Comparison of ENCODE assay signal across 28 cellular contexts in the genomic region with DNA sequence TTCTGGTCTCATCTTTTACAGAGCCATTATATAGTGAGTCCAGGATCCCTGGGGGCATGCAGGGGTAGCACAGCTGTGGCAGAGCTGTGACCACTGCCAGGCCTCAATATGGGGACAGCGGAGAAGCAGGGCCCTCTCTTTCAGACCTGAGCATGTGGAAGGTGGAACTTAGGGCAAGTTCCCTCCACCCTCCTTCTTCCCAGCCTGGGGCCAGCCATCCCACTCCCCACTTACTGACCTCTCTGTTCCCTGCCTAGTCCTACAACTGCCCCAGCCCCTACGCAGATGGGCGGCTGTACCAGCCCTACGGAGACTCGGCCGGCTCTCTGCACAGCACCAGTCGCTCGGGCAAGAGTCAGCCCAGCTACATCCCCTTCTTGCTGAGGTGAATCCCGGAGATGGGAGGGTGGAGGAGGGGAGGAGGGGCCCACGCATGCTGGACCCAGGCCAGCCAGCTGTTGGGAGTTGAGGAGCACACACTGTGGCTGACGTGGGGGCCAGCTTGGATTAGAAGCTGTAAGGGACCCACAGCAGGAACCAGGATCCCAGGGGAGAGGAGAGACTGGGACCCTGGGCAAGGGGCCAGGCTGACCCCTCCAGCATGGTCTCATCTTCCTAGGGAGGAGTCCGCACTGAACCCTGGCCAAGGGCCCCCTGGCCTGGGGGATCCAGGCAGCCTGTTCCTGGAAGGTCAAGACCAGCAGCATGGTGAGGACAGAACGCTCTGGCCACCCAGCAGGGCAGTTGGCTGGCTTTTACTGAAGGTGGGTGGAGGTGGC. TPM values are rescaled to one million over a fixed set of nuclear protein-coding genes. Genes with fewer than 3 reads are reported as not detected.
DNase-seq lines count a peak whose midpoint lies in the region; FAIRE-seq and TF ChIP-seq lines count a peak whose summit lies in the region.
"Had no signal": no experiment of that assay in that cellular context is flagged by ENCODE, and none has a peak within 500 bp of the region (broad histone marks: within the 10 kb centered on the region; RNA-seq: fewer than 3 reads in every experiment).

No MANE protein-coding gene starts in this region.

- no peak overlapping the region for H3K9ac ChIP-seq in trophoblast cell (ENCODE audit: low read length)
- H3K9ac ChIP-seq: BLaER1 had no signal

- peak overlapping the region; percentile 87 for H2BK12ac ChIP-seq in trophoblast cell (ENCODE audit: low read length)

- peak overlapping the region; percentile 35 for H3K4ac ChIP-seq in trophoblast cell (ENCODE audit: low read depth, low read length)

- H3K18ac ChIP-seq in trophoblast cell (ENCODE audit: low read length), result peak overlapping the region; percentile 74

- intact Hi-C loops in left ventricle myocardium inferior (cut with micrococcal nuclease), result loop anchor here (10.0 kb wide), 1 partner anchor 243 kb away; no protein-coding TSS in a partner anchor
- intact Hi-C loops in cardiac septum (cut with DNase I), result no loop called here
- intact Hi-C loops in vagina (cut with DNase I), result no loop called here

- peak overlapping the region; percentile 44 for H2BK5ac ChIP-seq in trophoblast cell (ENCODE audit: low read depth, low read length, poor library complexity)

- H3K4me3 ChIP-seq in left ventricle myocardium inferior (no peak overlapping the region), trophoblast cell (ENCODE audit: low read depth, low read length) (no peak overlapping the region), vagina (no peak overlapping the region)
- H3K4me3 ChIP-seq: BLaER1, GM23338, MG63, smooth muscle cell had no signal

- H3K4me1 ChIP-seq in left ventricle myocardium inferior (peaks cover 2% of the 10 kb centered on the region), trophoblast cell (ENCODE audit: control insufficient read depth in 1 of 2, insufficient read depth in 2 of 2, low read length in 2 of 2) (peaks cover 30 to 34% of the 10 kb centered on the region in 2 experiments), vagina (peaks cover 12% of the 10 kb centered on the region)

- no peak overlapping the region for H2AFZ ChIP-seq in trophoblast cell (ENCODE audit: insufficient read depth, low read length, poor library complexity)
- H2AFZ ChIP-seq: GM23338 had no signal

- peak; percentile 59 for FAIRE-seq in urothelium cell line (lab: Jason Lieb, UNC)
- FAIRE-seq: endometrium had no signal

- H3K27ac ChIP-seq in left ventricle myocardium inferior (replicated peaks) (no peak overlapping the region), trophoblast cell (ENCODE audit: low read depth, low read length) (no peak overlapping the region), vagina (no peak overlapping the region)
- H3K27ac ChIP-seq: BLaER1 had no signal

- no peak overlapping the region for H3K4me2 ChIP-seq in trophoblast cell (ENCODE audit: low read length)
- H3K4me2 ChIP-seq: BLaER1, GM23338, smooth muscle cell had no signal

- peaks cover 21% of the 10 kb centered on the region for H3K4me1 Mint-ChIP-seq in glutamatergic neuron (ENCODE audit: low read depth, unreplicated experiment)

- H4K12ac ChIP-seq in trophoblast cell (ENCODE audit: low read depth, low read length), result no peak overlapping the region

- H3K36me3 ChIP-seq in left ventricle myocardium inferior (no peaks in the 10 kb centered on the region), trophoblast cell (ENCODE audit: control insufficient read depth in 1 of 2, insufficient read depth in 2 of 2, low read length in 2 of 2) (peaks cover 51 to 59% of the 10 kb centered on the region in 2 experiments), vagina (no peaks in the 10 kb centered on the region)
- H3K36me3 ChIP-seq: MG63, upper lobe of left lung had no signal

- peak overlapping the region; percentile 75 for H2AK5ac ChIP-seq in trophoblast cell (ENCODE audit: low read length)

- H3K79me2 ChIP-seq in trophoblast cell (ENCODE audit: control insufficient read depth, insufficient read depth, low read length, poor library complexity), result peaks cover 4% of the 10 kb centered on the region

- no peaks in the 10 kb centered on the region for H3K27me3 ChIP-seq in left ventricle myocardium inferior (ENCODE audit: low read depth)
- H3K27me3 ChIP-seq in trophoblast cell (ENCODE audit: insufficient read depth, low read length), result no peaks in the 10 kb centered on the region
- H3K27me3 ChIP-seq in vagina, result no peaks in the 10 kb centered on the region
- H3K27me3 ChIP-seq: BLaER1, MG63, upper lobe of left lung had no signal

- no peak overlapping the region for H3K23ac ChIP-seq in trophoblast cell (ENCODE audit: low read length)

- H4K8ac ChIP-seq in trophoblast cell (ENCODE audit: low read depth, low read length), result peak overlapping the region; percentile 49

- peak overlapping the region; percentile 65 for H2BK120ac ChIP-seq in trophoblast cell (ENCODE audit: insufficient read depth, low read length, poor library complexity)

- H3K9me3 Mint-ChIP-seq in glutamatergic neuron (ENCODE audit: unreplicated experiment), result peaks cover 4% of the 10 kb centered on the region
- H3K9me3 Mint-ChIP-seq: activated B cell treated with CpG ODN at 0.5 μM for 24 hours, GM23338 had no signal

- WGBS in trophoblast cell (ENCODE audit: extremely low coverage, insufficient coverage, insufficient read length), result no CpG with 5 or more reads among the region's 13 CpGs

- DNase-seq in left ventricle myocardium inferior (peak; percentile 41), cardiac septum (ENCODE audit: low spot score) (no peak), glutamatergic neuron (no peak), trophoblast cell (no peak), urothelium cell line (ENCODE audit: low spot score) (no peak), vagina (ENCODE audit: extremely low spot score in 2 of 2) (no peak), hippocampal formation (lab: John Stamatoyannopoulos, UW) (no peak), DMS79 (lab: John Stamatoyannopoulos, UW) (no peak)
- DNase-seq: activated B cell treated with CpG ODN at 0.5 μM for 24 hours; activated CD4-positive, alpha-beta T cell treated with anti-CD3 and anti-CD28 coated beads, Interleukin-2, amount 50 U/mL, for 4 hours; activated gamma-delta T cell; Calu3; cortex of kidney; EL; MG63; NCI-H146; NCI-H2171 treated with DMSO at 0.1 percent for 48 hours; NCI-H526; stimulated activated CD4-positive, alpha-beta T cell treated with anti-CD3 and anti-CD28 coated beads, Interleukin-4, amount 100 ng/mL, for 1 hour; stimulated activated naive CD4-positive, alpha-beta T cell treated with Interleukin-2 at 50 U/mL for 16 hours had no signal

- peak overlapping the region; percentile 83 for H4K91ac ChIP-seq in trophoblast cell (ENCODE audit: low read depth, low read length)

- H3K14ac ChIP-seq in trophoblast cell (ENCODE audit: low read length), result peak overlapping the region; percentile 63

- peaks cover 37% of the 10 kb centered on the region for H3K79me1 ChIP-seq in trophoblast cell (ENCODE audit: low read length)

- no peaks in the 10 kb centered on the region for H3K9me3 ChIP-seq in left ventricle myocardium inferior (replicated peaks)
- H3K9me3 ChIP-seq in trophoblast cell (ENCODE audit: insufficient read depth, low read depth, low read length), result peaks cover 14% of the 10 kb centered on the region
- no peaks in the 10 kb centered on the region for H3K9me3 ChIP-seq in vagina
- H3K9me3 ChIP-seq: BLaER1, upper lobe of left lung had no signal

- H3K4me3 Mint-ChIP-seq in glutamatergic neuron (ENCODE audit: unreplicated experiment), result no peak overlapping the region
- H3K4me3 Mint-ChIP-seq: activated B cell treated with CpG ODN at 0.5 μM for 24 hours, brain, GM23338 had no signal

- peak overlapping the region; percentile 8 for H3K27ac Mint-ChIP-seq in glutamatergic neuron (ENCODE audit: unreplicated experiment)
- H3K27ac Mint-ChIP-seq: activated B cell treated with CpG ODN at 0.5 μM for 24 hours, GM23338 had no signal

- no peak for TF ChIP-seq POLR2A in vagina (IDR thresholded peaks at IDR 0.05)

- no peak for TF ChIP-seq CTCF in left ventricle myocardium inferior (IDR thresholded peaks at IDR 0.05; ENCODE audit: borderline replicate concordance)
- TF ChIP-seq CTCF in glutamatergic neuron (IDR thresholded peaks at IDR 0.05; ENCODE audit: partially characterized antibody, unreplicated experiment), result no peak
- TF ChIP-seq CTCF in vagina (IDR thresholded peaks at IDR 0.05), result no peak

- no peaks in the 10 kb centered on the region for H3K36me3 Mint-ChIP-seq in glutamatergic neuron (ENCODE audit: unreplicated experiment)

- H3K27me3 Mint-ChIP-seq in glutamatergic neuron (ENCODE audit: unreplicated experiment), result peaks cover 8% of the 10 kb centered on the region
- H3K27me3 Mint-ChIP-seq: activated B cell treated with CpG ODN at 0.5 μM for 24 hours, brain had no signal

RNA-seq across cellular contexts. Expression of a gene that starts 10.7 kb away (rescaled TPM):
- total RNA-seq in left ventricle myocardium inferior, result 0.80 TPM
- total RNA-seq in cardiac septum, result 0.59 TPM
- 13.9 TPM for total RNA-seq in glutamatergic neuron (ENCODE audit: unreplicated experiment)
- polyA plus RNA-seq in trophoblast cell (2013), result 91.9 and 95.6 TPM in 2 replicates
- total RNA-seq in vagina, result 5.4 TPM
- total RNA-seq: activated B cell treated with CpG ODN at 0.5 μM for 24 hours had no signal

RNA-seq across cellular contexts. Expression of a gene that starts 22.9 kb away (rescaled TPM):
- total RNA-seq in left ventricle myocardium inferior (4.2 TPM), cardiac septum (7.1 TPM), glutamatergic neuron (ENCODE audit: unreplicated experiment) (181 TPM), vagina (38.5 TPM)
- polyA plus RNA-seq in trophoblast cell (2013), result 18.9 and 19.5 TPM in 2 replicates

RNA-seq across cellular contexts. Expression of a gene that starts 34.6 kb away (rescaled TPM):
- total RNA-seq in left ventricle myocardium inferior, result 0.22 TPM
- total RNA-seq in cardiac septum, result 1.2 TPM
- 0.64 TPM for total RNA-seq in glutamatergic neuron (ENCODE audit: unreplicated experiment)
- 0.97 and 1.1 TPM in 2 replicates for polyA plus RNA-seq in trophoblast cell (2013)
- not detected for total RNA-seq in vagina
- total RNA-seq: A673, activated B cell treated with CpG ODN at 0.5 μM for 24 hours, Calu3, GM23338, left lobe of liver, smooth muscle cell had no signal
- polyA plus RNA-seq: GM23338, smooth muscle cell had no signal

RNA-seq across cellular contexts. Expression of a gene that starts 58.5 kb away (rescaled TPM):
- total RNA-seq in left ventricle myocardium inferior (92.0 TPM), cardiac septum (104 TPM), glutamatergic neuron (ENCODE audit: unreplicated experiment) (555 TPM), vagina (135 TPM)
- 192 and 196 TPM in 2 replicates for polyA plus RNA-seq in trophoblast cell (2013)
